12 cellular contexts compared by ENCODE assay signal in genomic region chr1:93042822-93043557, GRCh38. TPM values are rescaled to one million over a fixed set of nuclear protein-coding genes. Genes with fewer than 3 reads are reported as not detected.
DNase-seq lines count a peak whose midpoint lies in the region; ATAC-seq and TF ChIP-seq lines count a peak whose summit lies in the region.
"Had no signal": no experiment of that assay in that cellular context is flagged by ENCODE, and none has a peak within 500 bp of the region (broad histone marks: within the 10 kb centered on the region; RNA-seq: fewer than 3 reads in every experiment).

No MANE protein-coding gene starts in this region.

- no peaks in the 10 kb centered on the region for H3K27me3 Mint-ChIP-seq in activated T-helper 17 cell treated with anti-CD3 and anti-CD28 coated beads, Interleukin-2, amount 50 U/mL, for 72 hours
- H3K27me3 Mint-ChIP-seq in natural killer cell treated with Interleukin-12 subunit alpha and Interleukin-12 subunit beta and Interleukin-15 and Interleukin-18, amount 100 ng/mL, for 72 hours = no peaks in the 10 kb centered on the region

- peak overlapping the region; percentile 67 for H3K4me3 Mint-ChIP-seq in activated T-helper 17 cell treated with anti-CD3 and anti-CD28 coated beads, Interleukin-2, amount 50 U/mL, for 72 hours
- H3K4me3 Mint-ChIP-seq in natural killer cell treated with Interleukin-12 subunit alpha and Interleukin-12 subunit beta and Interleukin-15 and Interleukin-18, amount 100 ng/mL, for 72 hours = peak overlapping the region; percentile 74

- H3K27ac ChIP-seq in DND-41 (ENCODE audit: low read length) (peak overlapping the region; percentile 86), smooth muscle cell (ENCODE audit: low read depth) (no peak overlapping the region)
- H3K27ac ChIP-seq: gastrocnemius medialis had no signal

- peak; percentile 13 for ATAC-seq in DND-41 (ENCODE audit: insufficient read depth, low read depth)
- peak; percentile 7 for ATAC-seq in GM21717 (IDR thresholded peaks at IDR 0.05; ENCODE audit: unreplicated experiment)
- peak; percentile 49 for ATAC-seq in activated T-helper 17 cell treated with anti-CD3 and anti-CD28 coated beads, Interleukin-2, amount 50 U/mL, for 72 hours (replicated peaks)
- peak in 1 of 2 donors; percentile 2 for ATAC-seq in natural killer cell treated with Interleukin-12 subunit alpha and Interleukin-12 subunit beta and Interleukin-15 and Interleukin-18, amount 100 ng/mL, for 72 hours
- ATAC-seq in GM21825 (IDR thresholded peaks at IDR 0.05; ENCODE audit: unreplicated experiment) = no peak
- ATAC-seq in GM18870 (IDR thresholded peaks at IDR 0.05; ENCODE audit: unreplicated experiment) = no peak
- ATAC-seq: gastrocnemius medialis had no signal

- H3K36me3 ChIP-seq in DND-41 (ENCODE audit: insufficient read depth, low read length) = no peaks in the 10 kb centered on the region
- H3K36me3 ChIP-seq in smooth muscle cell (ENCODE audit: low read depth) = no peaks in the 10 kb centered on the region
- H3K36me3 ChIP-seq: gastrocnemius medialis had no signal

- no peaks in the 10 kb centered on the region for H3K27me3 ChIP-seq in DND-41 (ENCODE audit: insufficient read depth, low read length, poor library complexity)
- no peaks in the 10 kb centered on the region for H3K27me3 ChIP-seq in smooth muscle cell (ENCODE audit: low read depth)
- H3K27me3 ChIP-seq: gastrocnemius medialis had no signal

- peaks cover 51% of the 10 kb centered on the region for H3K4me1 ChIP-seq in DND-41 (ENCODE audit: insufficient read depth, low read length)
- H3K4me1 ChIP-seq in smooth muscle cell (ENCODE audit: low read depth) = no peaks in the 10 kb centered on the region
- H3K4me1 ChIP-seq: gastrocnemius medialis had no signal

- H3K79me2 ChIP-seq in DND-41 (ENCODE audit: insufficient read depth, low read length) (no peaks in the 10 kb centered on the region), smooth muscle cell (ENCODE audit: low read depth) (no peaks in the 10 kb centered on the region)

- peak overlapping the region; percentile 65 for H3K4me2 ChIP-seq in DND-41 (ENCODE audit: insufficient read depth, low read length)
- no peak overlapping the region for H3K4me2 ChIP-seq in smooth muscle cell

- H2AFZ ChIP-seq in DND-41 (ENCODE audit: low read depth, low read length) (peak overlapping the region; percentile 47), smooth muscle cell (ENCODE audit: low read depth) (no peak overlapping the region)

- H4K20me1 ChIP-seq in DND-41 (ENCODE audit: insufficient read depth, low read length) (no peaks in the 10 kb centered on the region), smooth muscle cell (ENCODE audit: low read depth) (no peaks in the 10 kb centered on the region)

- H3K4me1 Mint-ChIP-seq in activated T-helper 17 cell treated with anti-CD3 and anti-CD28 coated beads, Interleukin-2, amount 50 U/mL, for 72 hours = peaks cover 6% of the 10 kb centered on the region
- H3K4me1 Mint-ChIP-seq in natural killer cell treated with Interleukin-12 subunit alpha and Interleukin-12 subunit beta and Interleukin-15 and Interleukin-18, amount 100 ng/mL, for 72 hours (ENCODE audit: low read depth in 2 of 2) = peaks cover 10 to 17% of the 10 kb centered on the region in 2 donors

- H3K9me3 Mint-ChIP-seq in activated T-helper 17 cell treated with anti-CD3 and anti-CD28 coated beads, Interleukin-2, amount 50 U/mL, for 72 hours = no peaks in the 10 kb centered on the region
- H3K9me3 Mint-ChIP-seq in natural killer cell treated with Interleukin-12 subunit alpha and Interleukin-12 subunit beta and Interleukin-15 and Interleukin-18, amount 100 ng/mL, for 72 hours = no peaks in the 10 kb centered on the region

- H3K4me3 ChIP-seq in DND-41 (ENCODE audit: low read depth in 1 of 2, low read length in 2 of 2) = peak overlapping the region; percentile 8 to 52; a peak in 3 of 4 replicates
- no peak overlapping the region for H3K4me3 ChIP-seq in smooth muscle cell
- H3K4me3 ChIP-seq: gastrocnemius medialis had no signal

- H3K9ac ChIP-seq in DND-41 (ENCODE audit: low read depth, low read length) = peak overlapping the region; percentile 55
- H3K9ac ChIP-seq in smooth muscle cell (ENCODE audit: low read depth) = no peak overlapping the region

- H3K27ac Mint-ChIP-seq in activated T-helper 17 cell treated with anti-CD3 and anti-CD28 coated beads, Interleukin-2, amount 50 U/mL, for 72 hours = peak overlapping the region; percentile 62
- peak overlapping the region; percentile 83 to 93 for H3K27ac Mint-ChIP-seq in natural killer cell treated with Interleukin-12 subunit alpha and Interleukin-12 subunit beta and Interleukin-15 and Interleukin-18, amount 100 ng/mL, for 72 hours

- no peaks in the 10 kb centered on the region for H3F3A ChIP-seq in smooth muscle cell (ENCODE audit: low read depth)

- WGBS in smooth muscle cell (ENCODE audit: low lambda C conversion rate) = 83% methylated on average over 6 of the region's 6 CpGs

- TF ChIP-seq CTCF in DND-41 (IDR thresholded peaks at IDR 0.05; ENCODE audit: borderline replicate concordance, extremely low read depth, low read length, poor library complexity, severe bottlenecking) = no peak
- TF ChIP-seq CTCF in smooth muscle cell (IDR thresholded peaks at IDR 0.05; ENCODE audit: borderline replicate concordance, insufficient read depth, poor library complexity, severe bottlenecking) = no peak

- H3K36me3 Mint-ChIP-seq in activated T-helper 17 cell treated with anti-CD3 and anti-CD28 coated beads, Interleukin-2, amount 50 U/mL, for 72 hours (ENCODE audit: low read depth) = no peaks in the 10 kb centered on the region
- H3K36me3 Mint-ChIP-seq in natural killer cell treated with Interleukin-12 subunit alpha and Interleukin-12 subunit beta and Interleukin-15 and Interleukin-18, amount 100 ng/mL, for 72 hours = no peaks in the 10 kb centered on the region

- H3K9me3 ChIP-seq in DND-41 (ENCODE audit: insufficient read depth, low read length, severe bottlenecking) (no peaks in the 10 kb centered on the region), smooth muscle cell (replicated peaks; ENCODE audit: low read depth) (no peaks in the 10 kb centered on the region)
- H3K9me3 ChIP-seq: gastrocnemius medialis had no signal

- DNase-seq in DND-41 (no peak), smooth muscle cell (lab: John Stamatoyannopoulos, UW; ENCODE audit: unreplicated experiment) (no peak)
- no peak for DNase-seq in natural killer cell treated with Interleukin-12 subunit alpha and Interleukin-12 subunit beta and Interleukin-15 and Interleukin-18, amount 100 ng/mL, for 72 hours (ENCODE audit: low spot score)
- DNase-seq: activated effector memory CD4-positive, alpha-beta T cell treated with anti-CD3 and anti-CD28 coated beads, Interleukin-2, amount 50 U/mL, for 16 hours; dermis blood vessel endothelial cell; gastrocnemius medialis; NCI-H1436; T1000 had no signal

RNA-seq across cellular contexts. Expression of gene MTF2, which starts 36.1 kb away (rescaled TPM):
- total RNA-seq in activated T-helper 17 cell treated with anti-CD3 and anti-CD28 coated beads, Interleukin-2, amount 50 U/mL, for 72 hours = 10 to 100 TPM; 50.0 to 58.5 TPM
- total RNA-seq in natural killer cell treated with Interleukin-12 subunit alpha and Interleukin-12 subunit beta and Interleukin-15 and Interleukin-18, amount 100 ng/mL, for 72 hours = 10 to 100 TPM; 45.1 to 63.6 TPM
- 41.2 and 41.7 TPM in 2 replicates for total RNA-seq in smooth muscle cell
- 43.1 and 54.1 TPM in 2 replicates for polyA plus RNA-seq in smooth muscle cell

Comparison
In these comparisons a context has a peak if more than half of its experiments do, and no peak if none do; other contexts are left out.
1. ATAC-seq: peak in DND-41 (single experiment), GM21717 (single experiment) and activated T-helper 17 cell treated with anti-CD3 and anti-CD28 coated beads, Interleukin-2, amount 50 U/mL, for 72 hours (single experiment); none in GM21825 (single experiment) and GM18870 (single experiment).